In the genomic region with DNA sequence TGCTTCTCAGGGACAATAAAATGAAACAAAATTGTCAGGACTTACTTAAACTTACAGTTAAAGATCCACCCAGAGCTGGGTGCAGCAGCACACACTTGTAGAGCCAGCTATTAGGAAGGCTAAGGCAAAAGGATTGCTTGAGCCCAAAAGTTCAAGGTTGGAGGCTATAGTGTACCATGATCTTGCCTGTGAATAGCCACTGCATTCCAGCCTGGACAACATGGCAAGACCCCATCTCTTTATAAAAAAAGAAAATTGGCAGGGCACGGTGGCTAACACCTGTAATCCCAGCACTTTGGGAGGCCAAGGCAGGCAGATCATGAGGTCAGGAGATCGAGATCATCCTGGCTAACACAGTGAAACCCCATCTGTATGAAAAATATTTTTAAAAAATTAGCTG, we compare ENCODE assay signal across 1 cellular context.
TF ChIP-seq lines count a peak whose summit lies in the region.

No MANE protein-coding gene starts in this region.

TF ChIP-seq in liver, 16 proteins besides CTCF, POLR2A, EP300 and RAD21 (continued from another document):
- TF ChIP-seq, protein P1, sequence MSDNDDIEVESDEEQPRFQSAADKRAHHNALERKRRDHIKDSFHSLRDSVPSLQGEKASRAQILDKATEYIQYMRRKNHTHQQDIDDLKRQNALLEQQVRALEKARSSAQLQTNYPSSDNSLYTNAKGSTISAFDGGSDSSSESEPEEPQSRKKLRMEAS (IDR thresholded peaks at IDR 0.05), result no peak
- no peak for TF ChIP-seq HNF4G (IDR thresholded peaks at IDR 0.05)
- TF ChIP-seq EGR1 (IDR thresholded peaks at IDR 0.05; ENCODE audit: low read depth in 2 of 2), result no peak
- no peak for TF ChIP-seq GABPA (IDR thresholded peaks at IDR 0.05 in 1 of 2, conservative IDR thresholded peaks at IDR 0.05 in 1 of 2)
- TF ChIP-seq YY1 (IDR thresholded peaks at IDR 0.05), result no peak
